Comparison of ENCODE assay signal across 16 cellular contexts in the genomic region with DNA sequence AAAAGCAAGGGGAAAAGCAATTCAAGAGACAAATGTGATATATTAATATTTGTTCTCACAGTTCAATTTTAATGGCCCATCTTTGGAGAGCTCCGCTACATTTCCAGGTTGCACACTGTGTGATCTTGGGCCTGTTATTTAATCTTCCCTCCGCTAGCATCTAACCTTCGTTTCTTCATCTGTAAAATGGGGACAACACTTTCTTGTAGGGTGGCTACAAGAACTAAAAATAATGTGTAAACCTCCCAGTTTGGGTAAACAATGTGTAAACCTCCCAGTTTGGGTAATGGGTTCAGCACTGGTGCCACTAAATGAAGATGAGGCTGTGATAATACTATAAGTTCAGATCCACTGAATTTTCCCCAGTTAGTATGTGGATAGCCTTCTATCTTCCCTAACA.
DNase-seq lines count a peak whose midpoint lies in the region; ATAC-seq, FAIRE-seq and TF ChIP-seq lines count a peak whose summit lies in the region.
"Had no signal": no experiment of that assay in that cellular context is flagged by ENCODE, and none has a peak within 500 bp of the region (broad histone marks: within the 10 kb centered on the region; RNA-seq: fewer than 3 reads in every experiment).

No MANE protein-coding gene starts in this region.

- peaks cover 36% of the 10 kb centered on the region for H3F3A ChIP-seq in MM.1S (ENCODE audit: insufficient read depth, low read length)

- TF ChIP-seq CTCF in Caco-2 (IDR thresholded peaks at IDR 0.05; ENCODE audit: insufficient read depth in 1 of 2, low read depth in 1 of 2, low read length in 1 of 2, severe bottlenecking in 1 of 2, unreplicated experiment in 1 of 2) (no peak), MM.1S (IDR thresholded peaks at IDR 0.05; ENCODE audit: low read length) (no peak), GM12878 (IDR thresholded peaks at IDR 0.05 in 2 of 3, conservative IDR thresholded peaks at IDR 0.05 in 1 of 3; ENCODE audit: control insufficient read depth in 2 of 3, extremely low read depth in 1 of 3, insufficient read depth in 1 of 3, low read depth in 3 of 3, low read length in 3 of 3) (no peak), left lung (IDR thresholded peaks at IDR 0.05) (no peak), right atrium auricular region (IDR thresholded peaks at IDR 0.05) (no peak), kidney (IDR thresholded peaks at IDR 0.05; ENCODE audit: borderline replicate concordance, extremely low read depth, insufficient read depth) (no peak), WTC11 (IDR thresholded peaks at IDR 0.05) (no peak)

- TF ChIP-seq RAD21 in GM12878 (IDR thresholded peaks at IDR 0.05; ENCODE audit: insufficient read depth, low read depth, low read length): no peak

- CTCF ChIA-PET in Caco-2 (lab: Charles Lee) (interaction anchor here (1.5 kb wide), 1 partner anchor 39 kb away, joined by 3 read pairs; no protein-coding TSS in a partner anchor), GM12878 (lab: Yijun Ruan, JAX) (no interaction called here), WTC11 (lab: Charles Lee) (no interaction called here)

- H3K4me2 ChIP-seq in MM.1S (ENCODE audit: low read depth, low read length) (peak overlapping the region; percentile 75; the same call in 1 of the 2 replicates), GM12878 (ENCODE audit: control insufficient read depth, insufficient read depth) (no peak overlapping the region)
- H3K4me2 ChIP-seq: A549, GM23338 had no signal

- H3K4me1 Mint-ChIP-seq in Caco-2 (ENCODE audit: low read depth, unreplicated experiment) (peaks cover 49% of the 10 kb centered on the region), WTC11 (peaks cover 12% of the 10 kb centered on the region)

- SMC1A ChIA-PET in GM12878 (lab: Charles Lee; ENCODE audit: uncharacterized antibody, unreplicated experiment): interaction anchor here (1.0 to 1.6 kb wide), 4 partner anchors 12 to 95 kb away, joined by 3 to 5 read pairs (median 4); no protein-coding TSS in a partner anchor

- intact Hi-C loops in Caco-2 (cut with micrococcal nuclease; ENCODE audit: unreplicated experiment): no loop called here
- intact Hi-C loops in GM12878 (cut with micrococcal nuclease; ENCODE audit: unreplicated experiment): no loop called here
- intact Hi-C loops in left lung (cut with DNase I): no loop called here
- intact Hi-C loops in kidney (cut with DNase I): no loop called here

- H3K4me3 Mint-ChIP-seq in Caco-2 (ENCODE audit: unreplicated experiment): no peak overlapping the region
- no peak overlapping the region for H3K4me3 Mint-ChIP-seq in WTC11
- H3K4me3 Mint-ChIP-seq: CD4-positive, alpha-beta memory T cell; GM23338 had no signal

- in situ Hi-C loops in GM12878 (cut with MboI): no loop called here

- no peaks in the 10 kb centered on the region for H3K27me3 ChIP-seq in Caco-2 (replicated peaks; ENCODE audit: control insufficient read depth, insufficient read depth, low read length)
- no peaks in the 10 kb centered on the region for H3K27me3 ChIP-seq in MM.1S (replicated peaks; ENCODE audit: insufficient read depth, low read length)
- H3K27me3 ChIP-seq in GM12878 (replicated peaks in 1 of 2; ENCODE audit: control insufficient read depth in 2 of 2, insufficient read depth in 2 of 2, low read length in 1 of 2): no peaks in the 10 kb centered on the region
- H3K27me3 ChIP-seq in left lung: no peaks in the 10 kb centered on the region
- H3K27me3 ChIP-seq in right atrium auricular region: no peaks in the 10 kb centered on the region
- H3K27me3 ChIP-seq: BE2C had no signal

- H3K9ac ChIP-seq in MM.1S (ENCODE audit: low read length) (peak overlapping the region; percentile 57; the same call in 1 of the 2 replicates), GM12878 (ENCODE audit: control insufficient read depth, insufficient read depth, low read length) (no peak overlapping the region), kidney (ENCODE audit: low read length in 2 of 2) (no peak overlapping the region)

- H3K36me3 Mint-ChIP-seq in Caco-2 (ENCODE audit: insufficient read depth, unreplicated experiment) (peaks cover 56% of the 10 kb centered on the region), WTC11 (no peaks in the 10 kb centered on the region)

- TF ChIP-seq POLR2A in GM12878 (IDR thresholded peaks at IDR 0.05; ENCODE audit: low read depth, low read length): no peak

- no peak for ATAC-seq in GM12878
- no peak for ATAC-seq in left lung
- no peak for ATAC-seq in WTC11
- ATAC-seq: A549, GM23338 had no signal

- H2AFZ ChIP-seq in MM.1S (ENCODE audit: low read length) (no peak overlapping the region), GM12878 (ENCODE audit: control insufficient read depth, low read depth, low read length) (no peak overlapping the region)
- H2AFZ ChIP-seq: GM23338 had no signal

- H3K27me3 Mint-ChIP-seq in Caco-2 (ENCODE audit: insufficient read depth, unreplicated experiment): no peaks in the 10 kb centered on the region
- H3K27me3 Mint-ChIP-seq in WTC11 (ENCODE audit: low read depth): no peaks in the 10 kb centered on the region
- H3K27me3 Mint-ChIP-seq: CD4-positive, alpha-beta memory T cell had no signal

- H3K4me1 ChIP-seq in Caco-2: peaks cover 39% of the 10 kb centered on the region
- H3K4me1 ChIP-seq in MM.1S (ENCODE audit: low read length): peaks cover 56% of the 10 kb centered on the region
- H3K4me1 ChIP-seq in GM12878 (ENCODE audit: control insufficient read depth, insufficient read depth, low read length): peaks cover 27% of the 10 kb centered on the region
- peaks cover 0 to 9% of the 10 kb centered on the region in 2 donors for H3K4me1 ChIP-seq in left lung
- H3K4me1 ChIP-seq in right atrium auricular region: peaks cover 0 to 5% of the 10 kb centered on the region in 2 donors
- H3K4me1 ChIP-seq in kidney (ENCODE audit: control insufficient read depth in 1 of 2, insufficient read depth in 1 of 2, low read depth in 1 of 2, low read length in 2 of 2): no peaks in the 10 kb centered on the region

- BruUV-seq in Caco-2 (replicated peaks; lab: Mats Ljungman, UMichigan) (no TSS peak), GM12878 (replicated peaks; lab: Mats Ljungman, UMichigan) (no TSS peak)

- POLR2A ChIA-PET in Caco-2 (lab: Charles Lee): no interaction called here
- POLR2A ChIA-PET in GM12878 (lab: Charles Lee): no interaction called here
- POLR2A ChIA-PET in WTC11 (lab: Charles Lee): no interaction called here

- TF ChIP-seq EP300 in GM12878 (IDR thresholded peaks at IDR 0.05; ENCODE audit: borderline replicate concordance in 1 of 2, control insufficient read depth in 1 of 2, low read depth in 2 of 2, low read length in 2 of 2): no peak

- no peaks in the 10 kb centered on the region for H3K9me2 ChIP-seq in MM.1S (replicated peaks; ENCODE audit: insufficient read depth, low read length)

- H3K4me3 ChIP-seq in Caco-2 (ENCODE audit: low read depth, low read length): no peak overlapping the region
- H3K4me3 ChIP-seq in MM.1S (ENCODE audit: low read length): no peak overlapping the region
- no peak overlapping the region for H3K4me3 ChIP-seq in GM12878
- no peak overlapping the region for H3K4me3 ChIP-seq in left lung
- H3K4me3 ChIP-seq in right atrium auricular region: no peak overlapping the region
- no peak overlapping the region for H3K4me3 ChIP-seq in kidney (ENCODE audit: low read length in 2 of 2)
- H3K4me3 ChIP-seq: A549, GM23338 had no signal

- H3K9me3 ChIP-seq in Caco-2 (no peaks in the 10 kb centered on the region), MM.1S (replicated peaks; ENCODE audit: insufficient read depth, low read length) (no peaks in the 10 kb centered on the region), GM12878 (replicated peaks; ENCODE audit: control insufficient read depth, insufficient read depth, low read length) (peaks cover 3% of the 10 kb centered on the region), left lung (no peaks in the 10 kb centered on the region), right atrium auricular region (no peaks in the 10 kb centered on the region), kidney (ENCODE audit: control insufficient read depth in 1 of 2, low read length in 2 of 2) (no peaks in the 10 kb centered on the region)
- H3K9me3 ChIP-seq: A549, BE2C had no signal

- no peaks in the 10 kb centered on the region for H4K20me1 ChIP-seq in MM.1S (ENCODE audit: insufficient read depth, low read length)
- no peaks in the 10 kb centered on the region for H4K20me1 ChIP-seq in GM12878 (ENCODE audit: control insufficient read depth, insufficient read depth)

- H3K27ac Mint-ChIP-seq in Caco-2 (ENCODE audit: unreplicated experiment): peak overlapping the region; percentile 18
- H3K27ac Mint-ChIP-seq in WTC11: no peak overlapping the region
- H3K27ac Mint-ChIP-seq: GM23338 had no signal

- peak overlapping the region; percentile 94 for H3K27ac ChIP-seq in MM.1S (ENCODE audit: low read length)
- H3K27ac ChIP-seq in GM12878 (ENCODE audit: control insufficient read depth, insufficient read depth): peak overlapping the region; percentile 85
- H3K27ac ChIP-seq in left lung: no peak overlapping the region
- H3K27ac ChIP-seq in right atrium auricular region: no peak overlapping the region
- H3K27ac ChIP-seq in kidney (ENCODE audit: low read depth in 2 of 2, low read length in 2 of 2): no peak overlapping the region
- H3K27ac ChIP-seq: A549, C4-2B had no signal

- 97% methylated on average over 3 of the region's 3 CpGs for WGBS in GM12878 (ENCODE audit: insufficient coverage, insufficient replicate concordance, low lambda C conversion rate, missing lambda C conversion rate)

- H3K79me2 ChIP-seq in MM.1S (ENCODE audit: low read length): peaks cover 85% of the 10 kb centered on the region
- peaks cover 35% of the 10 kb centered on the region for H3K79me2 ChIP-seq in GM12878 (ENCODE audit: control insufficient read depth, insufficient read depth, low read length)

- RAD21 ChIA-PET in GM12878 (lab: Charles Lee; ENCODE audit: unreplicated experiment): no interaction called here

- FAIRE-seq in GM19239 (lab: Jason Lieb, UNC): peak; percentile 67
- no peak for FAIRE-seq in GM12878 (lab: Jason Lieb, UNC)
- no peak for FAIRE-seq in kidney (lab: Jason Lieb, UNC)
- FAIRE-seq: A549 had no signal

- H3K36me3 ChIP-seq in Caco-2 (ENCODE audit: control insufficient read depth, insufficient read depth, low read length) (no peaks in the 10 kb centered on the region; the same call in 1 of the 2 replicates), MM.1S (replicated peaks; ENCODE audit: insufficient read depth, low read length) (no peaks in the 10 kb centered on the region), GM12878 (ENCODE audit: control insufficient read depth in 2 of 2, insufficient read depth in 2 of 2, low read length in 1 of 2) (no peaks in the 10 kb centered on the region; a peak in 1 of 4 replicates), left lung (no peaks in the 10 kb centered on the region), right atrium auricular region (no peaks in the 10 kb centered on the region), kidney (ENCODE audit: control insufficient read depth in 1 of 2, insufficient read depth in 2 of 2, low read length in 2 of 2) (no peaks in the 10 kb centered on the region)

- DNase-seq in Caco-2: no peak
- DNase-seq in GM19239 (ENCODE audit: insufficient read length, low spot score): no peak
- no peak for DNase-seq in MM.1S
- DNase-seq in GM12878 (ENCODE audit: low read depth, low spot score): no peak
- no peak for DNase-seq in left lung
- DNase-seq in right atrium auricular region (ENCODE audit: low spot score): no peak
- no peak for DNase-seq in kidney
- DNase-seq in WTC11 (ENCODE audit: low spot score): no peak
- DNase-seq: BE2C; CD4-positive, alpha-beta memory T cell; DND-41; GDM1; H7 had no signal

- H3K9me3 Mint-ChIP-seq in Caco-2 (ENCODE audit: unreplicated experiment) (no peaks in the 10 kb centered on the region), WTC11 (no peaks in the 10 kb centered on the region)
- H3K9me3 Mint-ChIP-seq: GM23338 had no signal

Comparison
In these comparisons a context has a peak if more than half of its experiments do, and no peak if none do; other contexts are left out.
1. H3K27ac ChIP-seq: peak in MM.1S (single experiment) and GM12878 (single experiment); none in left lung (0 of 2), right atrium auricular region (0 of 2) and kidney (0 of 2).